ENCODE assay signal across 29 cellular contexts in the genomic region with DNA sequence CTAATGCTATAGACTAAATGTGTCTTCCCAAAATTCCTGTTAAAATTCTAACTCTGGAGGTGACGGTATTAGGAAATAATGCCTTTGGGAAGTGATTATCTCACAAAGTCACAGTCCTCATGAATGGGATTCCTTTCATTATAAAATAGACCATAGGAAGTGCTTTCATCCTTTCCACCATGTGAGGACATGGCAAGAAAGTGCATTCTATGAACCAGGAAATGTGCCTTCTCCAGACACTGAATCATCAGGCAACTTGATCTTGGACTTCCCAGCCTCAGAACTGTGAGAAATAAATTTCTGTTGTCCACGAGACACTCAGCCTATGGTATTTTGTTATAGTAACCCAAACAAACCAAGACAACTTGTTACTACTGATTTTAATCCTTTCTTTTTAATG.
"Had no signal": no experiment of that assay in that cellular context is flagged by ENCODE, and none has a peak within 500 bp of the region (broad histone marks: within the 10 kb centered on the region; RNA-seq: fewer than 3 reads in every experiment).

No MANE protein-coding gene starts in this region.

- H3K27ac Mint-ChIP-seq: dendritic cell treated with granulocyte-macrophage colony-stimulating factor and Interleukin-4, amounts not matched to agents 40 ng/mL and 50 ng/mL, for 4 days; naive thymus-derived CD4-positive, alpha-beta T cell; nephron progenitor cell; stimulated activated naive CD8-positive, alpha-beta T cell treated with anti-CD3 and anti-CD28 coated beads, Interleukin-15, amount 100 ng/mL, for 72 hours had no signal

- H3K4me3 Mint-ChIP-seq: dendritic cell treated with granulocyte-macrophage colony-stimulating factor and Interleukin-4, amounts not matched to agents 40 ng/mL and 50 ng/mL, for 4 days; naive thymus-derived CD4-positive, alpha-beta T cell; nephron progenitor cell; stimulated activated naive CD8-positive, alpha-beta T cell treated with anti-CD3 and anti-CD28 coated beads, Interleukin-15, amount 100 ng/mL, for 72 hours had no signal

- H3K4me3 ChIP-seq: colonic mucosa, gastroesophageal sphincter, heart left ventricle, lung, ovary, psoas muscle, right lobe of liver, suprapubic skin, transverse colon, vagina had no signal

- H3K36me3 Mint-ChIP-seq: naive thymus-derived CD4-positive, alpha-beta T cell had no signal

- DNase-seq: central memory CD4-positive, alpha-beta T cell; colonic mucosa; effector memory CD4-positive, alpha-beta T cell; foreskin fibroblast; heart left ventricle; hippocampal formation; left colon; left ventricle myocardium superior; midbrain; naive thymus-derived CD4-positive, alpha-beta T cell; nephron progenitor cell; occipital lobe; ovary; posterior cingulate gyrus; psoas muscle; retina; right lobe of liver; small intestine; stimulated activated CD4-positive, alpha-beta T cell treated with anti-CD3 and anti-CD28 coated beads, Interleukin-15, amount 100 ng/mL, for 24 hours; stimulated activated CD4-positive, alpha-beta T cell treated with anti-CD3 and anti-CD28 coated beads, Interleukin-2, amount 100 ng/mL, for 48 hours; stimulated activated naive CD4-positive, alpha-beta T cell; stimulated activated naive CD8-positive, alpha-beta T cell treated with anti-CD3 and anti-CD28 coated beads, Interleukin-15, amount 100 ng/mL, for 72 hours; transverse colon had no signal

- H3K27ac ChIP-seq: colonic mucosa, epithelial cell of prostate, gastroesophageal sphincter, heart left ventricle, ovary, psoas muscle, right lobe of liver, suprapubic skin, transverse colon, vagina had no signal

- H3K4me1 Mint-ChIP-seq: naive thymus-derived CD4-positive, alpha-beta T cell; nephron progenitor cell; stimulated activated naive CD8-positive, alpha-beta T cell treated with anti-CD3 and anti-CD28 coated beads, Interleukin-15, amount 100 ng/mL, for 72 hours had no signal

- H3K9me3 Mint-ChIP-seq: stimulated activated naive CD8-positive, alpha-beta T cell treated with anti-CD3 and anti-CD28 coated beads, Interleukin-15, amount 100 ng/mL, for 72 hours had no signal

- H3K4me1 ChIP-seq: colonic mucosa, gastroesophageal sphincter, heart left ventricle, psoas muscle, right lobe of liver, suprapubic skin, transverse colon, vagina had no signal

- H3K27me3 ChIP-seq: colonic mucosa, gastroesophageal sphincter, heart left ventricle, ovary, right lobe of liver, suprapubic skin, transverse colon, vagina had no signal

- H3K9me3 ChIP-seq: colonic mucosa, gastroesophageal sphincter, heart left ventricle, ovary, psoas muscle, right lobe of liver, suprapubic skin, transverse colon, vagina had no signal

- H3K36me3 ChIP-seq: colonic mucosa, gastroesophageal sphincter, heart left ventricle, ovary, right lobe of liver, suprapubic skin, transverse colon, vagina had no signal

- H3K27me3 Mint-ChIP-seq: dendritic cell treated with granulocyte-macrophage colony-stimulating factor and Interleukin-4, amounts not matched to agents 40 ng/mL and 50 ng/mL, for 4 days; naive thymus-derived CD4-positive, alpha-beta T cell; stimulated activated naive CD8-positive, alpha-beta T cell treated with anti-CD3 and anti-CD28 coated beads, Interleukin-15, amount 100 ng/mL, for 72 hours had no signal
